ENCODE assay signal across 15 cellular contexts in the genomic region with DNA sequence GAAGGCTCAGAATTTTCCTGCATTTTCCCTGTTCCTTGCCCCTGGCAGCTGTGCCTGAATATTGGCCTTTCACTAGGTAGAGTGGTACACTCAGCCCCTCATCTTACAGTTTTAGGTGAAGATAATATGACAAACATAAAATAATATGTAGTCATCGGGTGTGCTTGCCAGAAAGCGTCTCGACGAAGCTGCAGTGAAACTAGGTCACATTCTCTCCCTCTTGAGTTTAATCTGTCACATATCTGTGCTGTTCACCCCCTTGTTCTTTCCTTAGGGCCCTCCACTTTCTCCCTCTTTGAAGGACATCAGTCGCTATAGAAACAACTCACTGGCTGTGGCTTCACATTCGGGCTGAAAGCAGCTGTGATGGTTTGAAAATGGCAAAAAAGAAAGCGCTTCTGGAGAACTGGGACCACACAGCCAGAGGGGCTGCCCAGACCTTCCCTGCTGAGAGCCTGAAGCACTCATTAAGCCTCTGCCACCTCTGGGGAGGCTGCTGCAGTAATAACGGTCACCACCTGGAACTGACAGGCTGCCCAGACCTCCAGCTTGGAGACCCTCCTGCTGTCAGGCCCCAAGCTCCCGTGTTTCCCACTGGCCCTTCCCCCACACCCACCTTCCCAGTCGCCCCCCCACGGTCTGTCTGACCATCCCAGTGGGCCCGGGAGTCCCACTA. TPM values are rescaled to one million over a fixed set of nuclear protein-coding genes. Genes with fewer than 3 reads are reported as not detected.
A peak's percentile ranks its signal among the peaks of the same experiment; 100 is the strongest.
DNase-seq lines count a peak whose midpoint lies in the region; ATAC-seq and TF ChIP-seq lines count a peak whose summit lies in the region.
"Had no signal": no experiment of that assay in that cellular context is flagged by ENCODE, and none has a peak within 500 bp of the region (broad histone marks: within the 10 kb centered on the region; RNA-seq: fewer than 3 reads in every experiment).

No MANE protein-coding gene starts in this region.

- H3K9me3 ChIP-seq in lower lobe of right lung: no peaks in the 10 kb centered on the region
- H3K9me3 ChIP-seq in breast epithelium: no peaks in the 10 kb centered on the region

- H3K4me3 ChIP-seq in lower lobe of right lung: no peak overlapping the region
- no peak overlapping the region for H3K4me3 ChIP-seq in breast epithelium

- no peak for TF ChIP-seq POLR2A in breast epithelium (IDR thresholded peaks at IDR 0.05)

- peak; percentile 41 for DNase-seq in activated effector memory CD4-positive, alpha-beta T cell treated with anti-CD3 and anti-CD28 coated beads, Interleukin-2, amount 50 U/mL, for 16 hours
- no peak for DNase-seq in activated effector memory CD4-positive, alpha-beta T cell treated with Interleukin-2 at 50 U/mL for 16 hours
- DNase-seq in caudate nucleus (lab: John Stamatoyannopoulos, UW) (peak in 2 of 61 donors; percentile 22 to 26), lower lobe of right lung (no peak), breast epithelium (ENCODE audit: low spot score in 2 of 2) (no peak)
- no peak for DNase-seq in activated CD8-positive, alpha-beta memory T cell treated with anti-CD3 and anti-CD28 coated beads, Interleukin-2, amount 50 U/mL, for 4 hours
- DNase-seq: activated CD4-positive, alpha-beta T cell treated with anti-CD3 and anti-CD28 coated beads for 36 hours; activated naive CD4-positive, alpha-beta T cell treated with anti-CD3 and anti-CD28 coated beads for 36 hours; foreskin melanocyte; NCI-H774; SIG-M5; stimulated activated CD4-positive, alpha-beta T cell treated with anti-CD3 and anti-CD28 coated beads, Interleukin-4, amount 100 ng/mL, for 4 hours had no signal

- H3K27me3 ChIP-seq in lower lobe of right lung (ENCODE audit: low read depth) (no peaks in the 10 kb centered on the region), breast epithelium (no peaks in the 10 kb centered on the region)

- peaks cover 30% of the 10 kb centered on the region for H3K4me1 ChIP-seq in lower lobe of right lung
- H3K4me1 ChIP-seq in breast epithelium: no peaks in the 10 kb centered on the region
- H3K4me1 ChIP-seq: parathyroid adenoma had no signal

- TF ChIP-seq CTCF in lower lobe of right lung (IDR thresholded peaks at IDR 0.05): no peak
- TF ChIP-seq CTCF in breast epithelium (IDR thresholded peaks at IDR 0.05): no peak

- intact Hi-C loops in lower lobe of right lung (cut with DNase I): no loop called here
- intact Hi-C loops in breast epithelium (cut with DNase I; ENCODE audit: low total_unique reads): no loop called here

- ATAC-seq in lower lobe of right lung (peak; percentile 73 to 80), HG02981 (IDR thresholded peaks at IDR 0.05; ENCODE audit: unreplicated experiment) (no peak), HG02870 (IDR thresholded peaks at IDR 0.05; ENCODE audit: unreplicated experiment) (no peak)
- ATAC-seq: activated CD4-positive, alpha-beta T cell treated with anti-CD3 and anti-CD28 coated beads for 36 hours had no signal

- H3K36me3 ChIP-seq in lower lobe of right lung (peaks cover 26% of the 10 kb centered on the region), breast epithelium (no peaks in the 10 kb centered on the region)

- peak overlapping the region; percentile 22 for H3K27ac ChIP-seq in caudate nucleus (ENCODE audit: low read depth, low read length)
- peak overlapping the region; percentile 69 for H3K27ac ChIP-seq in lower lobe of right lung
- peak overlapping the region in 1 of 2 donors; percentile 44 for H3K27ac ChIP-seq in breast epithelium
- H3K27ac ChIP-seq: parathyroid adenoma had no signal

RNA-seq across cellular contexts. Expression of a gene that starts 50.3 kb away (rescaled TPM):
- 56.6 TPM for total RNA-seq in lower lobe of right lung
- 10 to 100 TPM; 32.0 to 43.6 (median 40.2) TPM for total RNA-seq in breast epithelium

Comparison
In these comparisons a context has a peak if more than half of its experiments do, and no peak if none do; other contexts are left out.
1. ATAC-seq: peak in lower lobe of right lung (2 of 2); none in HG02981 (single experiment) and HG02870 (single experiment).